ENCODE assay signal across 8 cellular contexts in the genomic region with DNA sequence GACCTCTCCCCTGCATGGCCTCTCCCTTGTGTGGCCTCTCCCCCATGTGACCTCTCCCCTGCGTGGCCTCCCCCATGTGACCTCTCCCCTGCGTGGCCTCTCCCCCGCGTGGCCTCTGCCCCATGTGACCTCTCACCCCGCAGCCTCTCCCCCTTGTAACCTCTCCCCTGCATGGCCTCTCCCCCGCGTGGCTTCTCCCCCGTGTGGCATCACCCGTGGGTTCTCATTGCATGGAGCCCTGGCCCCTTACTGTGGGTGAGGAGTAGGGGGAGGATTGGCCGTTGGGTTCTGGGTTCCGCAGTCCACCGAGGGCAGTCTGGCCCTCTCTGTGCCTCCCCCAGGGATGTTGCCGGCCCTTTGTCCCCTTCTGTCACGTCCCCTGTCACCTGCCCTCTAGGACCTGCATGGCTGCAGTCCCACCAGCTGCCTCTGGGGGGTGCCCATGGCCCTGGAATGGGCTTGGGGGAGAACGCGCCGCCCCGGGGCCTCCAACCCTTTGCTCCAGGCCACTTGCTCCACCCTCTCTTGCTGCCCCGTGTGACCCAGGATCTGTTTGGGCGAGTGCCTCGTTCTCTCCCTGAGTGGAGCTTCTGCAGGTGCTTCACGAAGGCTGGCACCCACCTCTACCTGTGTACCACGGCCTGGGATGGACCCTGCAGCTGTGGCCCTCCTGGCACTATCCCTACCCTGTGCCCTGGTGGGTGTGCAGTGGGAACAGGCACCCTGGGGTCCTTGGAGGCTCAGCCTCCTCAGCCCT.
DNase-seq lines count a peak whose midpoint lies in the region; ATAC-seq and TF ChIP-seq lines count a peak whose summit lies in the region.

No MANE protein-coding gene starts in this region.

- ATAC-seq in GM21360 (IDR thresholded peaks at IDR 0.05; ENCODE audit: unreplicated experiment), result peak; percentile 61

- H3K4me3 ChIP-seq in fibroblast of pulmonary artery (replicated peaks; ENCODE audit: low read depth, low read length), result no peak overlapping the region
- H3K4me3 ChIP-seq in neutrophil (ENCODE audit: low read depth in 1 of 2, low read length in 1 of 2), result no peak overlapping the region
- peak overlapping the region in 4 of 5 donors; percentile 31 to 44 (median 38) for H3K4me3 ChIP-seq in subcutaneous abdominal adipose tissue (ENCODE audit: low read depth in 1 of 5, low read length in 5 of 5)

- peaks cover 22% of the 10 kb centered on the region for H3K27me3 ChIP-seq in neutrophil
- H3K27me3 ChIP-seq in subcutaneous abdominal adipose tissue (ENCODE audit: control insufficient read depth in 5 of 5, insufficient read depth in 4 of 5, low read length in 5 of 5), result peaks cover 0 to 3% (median 0%) of the 10 kb centered on the region in 5 donors

- H3K27ac ChIP-seq in neutrophil (no peak overlapping the region), subcutaneous abdominal adipose tissue (ENCODE audit: low read depth, low read length) (no peak overlapping the region)

- H3K9ac ChIP-seq in subcutaneous abdominal adipose tissue (ENCODE audit: low read length in 5 of 5), result peak overlapping the region in 1 of 5 donors; percentile 23

- H3K4me1 ChIP-seq in neutrophil (ENCODE audit: control insufficient read depth in 1 of 2, insufficient read depth in 1 of 2, low read depth in 1 of 2, low read length in 1 of 2), result peaks cover 19 to 31% of the 10 kb centered on the region in 2 experiments
- H3K4me1 ChIP-seq in subcutaneous abdominal adipose tissue (ENCODE audit: control insufficient read depth in 5 of 5, insufficient read depth in 5 of 5, low read length in 5 of 5), result peaks cover 10 to 51% (median 34%) of the 10 kb centered on the region in 5 donors

- H3K36me3 ChIP-seq in neutrophil (no peaks in the 10 kb centered on the region), subcutaneous abdominal adipose tissue (ENCODE audit: control insufficient read depth in 5 of 5, insufficient read depth in 5 of 5, low read length in 5 of 5) (peaks cover 0 to 4% (median 0%) of the 10 kb centered on the region in 5 donors)

- H3K9me3 ChIP-seq in neutrophil (no peaks in the 10 kb centered on the region), subcutaneous abdominal adipose tissue (ENCODE audit: control insufficient read depth in 5 of 5, low read length in 5 of 5) (no peaks in the 10 kb centered on the region)

- TF ChIP-seq CTCF in fibroblast of pulmonary artery (IDR thresholded peaks at IDR 0.05; ENCODE audit: low read length, missing control alignments) (peak; percentile 87), neutrophil (IDR thresholded peaks at IDR 0.05) (peak; percentile 93)

- peak; percentile 88 for DNase-seq in CD1c-positive myeloid dendritic cell (ENCODE audit: extremely low spot score)
- peak; percentile 55 to 62 for DNase-seq in Kasumi-1 (lab: John Stamatoyannopoulos, UW)
- DNase-seq in RKO (ENCODE audit: low spot score), result peak; percentile 69
- peak; percentile 75 to 85 for DNase-seq in activated T-helper 1 cell treated with anti-CD3 and anti-CD28 coated beads, Interleukin-2, amount 50 U/mL, for 16 hours (ENCODE audit: low read depth in 1 of 2, low spot score in 1 of 2)
- DNase-seq in fibroblast of pulmonary artery (ENCODE audit: low read depth), result peak; percentile 64

Comparison
In these comparisons a context has a peak if more than half of its experiments do, and no peak if none do; other contexts are left out.
1. H3K4me3 ChIP-seq: peak in subcutaneous abdominal adipose tissue (4 of 5); none in fibroblast of pulmonary artery (single experiment) and neutrophil (0 of 2).
2. Peak in every context shown above with its lines, with median percentiles within 50 percentile points of each other: DNase-seq.